Comparison of ENCODE assay signal across 9 cellular contexts in genomic region chr15:90463381-90463780, GRCh38.
A peak's percentile ranks its signal among the peaks of the same experiment; 100 is the strongest.
DNase-seq lines count a peak whose midpoint lies in the region; ATAC-seq and TF ChIP-seq lines count a peak whose summit lies in the region.
"Had no signal": no experiment of that assay in that cellular context is flagged by ENCODE, and none has a peak within 500 bp of the region (broad histone marks: within the 10 kb centered on the region; RNA-seq: fewer than 3 reads in every experiment).

No MANE protein-coding gene starts in this region.

- H3K9me3 Mint-ChIP-seq in activated naive CD4-positive, alpha-beta T cell treated with anti-CD3 and anti-CD28 coated beads, Interleukin-2, amount 10 ng/mL, durations not matched to agents 7 days and 5 days = no peaks in the 10 kb centered on the region

- intact Hi-C loops in thyroid gland (cut with DNase I) = no loop called here

- TF ChIP-seq CTCF in thyroid gland (IDR thresholded peaks at IDR 0.05) = no peak

- H3K27me3 Mint-ChIP-seq in activated naive CD4-positive, alpha-beta T cell treated with anti-CD3 and anti-CD28 coated beads, Interleukin-2, amount 10 ng/mL, durations not matched to agents 7 days and 5 days = no peaks in the 10 kb centered on the region
- H3K27me3 Mint-ChIP-seq: T-helper 17 cell had no signal

- CTCF ChIA-PET in activated naive CD4-positive, alpha-beta T cell treated with anti-CD3 and anti-CD28 coated beads, Interleukin-2, amount 10 ng/mL, durations not matched to agents 7 days and 5 days (lab: Charles Lee) = interaction anchor here (1.2 kb wide), 1 partner anchor 19 kb away, joined by 5 read pairs; no protein-coding TSS in a partner anchor

- no peaks in the 10 kb centered on the region for H3K27me3 ChIP-seq in thyroid gland

- H3K4me3 Mint-ChIP-seq in activated naive CD4-positive, alpha-beta T cell treated with anti-CD3 and anti-CD28 coated beads, Interleukin-2, amount 10 ng/mL, durations not matched to agents 7 days and 5 days = no peak overlapping the region
- H3K4me3 Mint-ChIP-seq: T-helper 17 cell had no signal

- peak overlapping the region in 2 of 3 donors; percentile 35 to 37 for H3K27ac ChIP-seq in thyroid gland

- no peak overlapping the region for H3K4me3 ChIP-seq in thyroid gland (replicated peaks in 1 of 3)

- no peaks in the 10 kb centered on the region for H3K9me3 ChIP-seq in thyroid gland

- H3K36me3 Mint-ChIP-seq in activated naive CD4-positive, alpha-beta T cell treated with anti-CD3 and anti-CD28 coated beads, Interleukin-2, amount 10 ng/mL, durations not matched to agents 7 days and 5 days = peaks cover 65% of the 10 kb centered on the region

- H3K27ac Mint-ChIP-seq in activated naive CD4-positive, alpha-beta T cell treated with anti-CD3 and anti-CD28 coated beads, Interleukin-2, amount 10 ng/mL, durations not matched to agents 7 days and 5 days = no peak overlapping the region

- H3K4me1 Mint-ChIP-seq in activated naive CD4-positive, alpha-beta T cell treated with anti-CD3 and anti-CD28 coated beads, Interleukin-2, amount 10 ng/mL, durations not matched to agents 7 days and 5 days = peaks cover 5% of the 10 kb centered on the region

- DNase-seq in brain pericyte (ENCODE audit: low read depth, low spot score) (peak; percentile 32), hippocampal formation (lab: John Stamatoyannopoulos, UW) (peak; percentile 53 to 97), thyroid gland (no peak), COLO668 (lab: John Stamatoyannopoulos, UW; ENCODE audit: unreplicated experiment) (no peak)
- no peak for DNase-seq in activated naive CD4-positive, alpha-beta T cell treated with anti-CD3 and anti-CD28 coated beads, Interleukin-2, amount 10 ng/mL, durations not matched to agents 7 days and 5 days
- DNase-seq: T-helper 17 cell had no signal

- ATAC-seq in HG02798 (IDR thresholded peaks at IDR 0.05; ENCODE audit: poor library complexity, unreplicated experiment) (peak; percentile 50), GM21381 (IDR thresholded peaks at IDR 0.05; ENCODE audit: unreplicated experiment) (no peak)
- ATAC-seq: HepG2, T-helper 17 cell had no signal

- H3K36me3 ChIP-seq in thyroid gland = peaks cover 18 to 22% of the 10 kb centered on the region in 2 donors

- H3K4me1 ChIP-seq in thyroid gland = peaks cover 0 to 31% of the 10 kb centered on the region in 2 donors

- TF ChIP-seq POLR2A in thyroid gland (IDR thresholded peaks at IDR 0.05) = no peak

- 59 to 65% methylated on average over 3 of the region's 3 CpGs for WGBS in thyroid gland, 2 donors

Comparison
In these comparisons a context has a peak if more than half of its experiments do, and no peak if none do; other contexts are left out.
1. DNase-seq: peak in brain pericyte (single experiment) and hippocampal formation (2 of 2); none in thyroid gland (0 of 2), activated naive CD4-positive, alpha-beta T cell treated with anti-CD3 and anti-CD28 coated beads, Interleukin-2, amount 10 ng/mL, durations not matched to agents 7 days and 5 days (single experiment) and COLO668 (single experiment).